ENCODE assay signal across 8 cellular contexts in the genomic region with DNA sequence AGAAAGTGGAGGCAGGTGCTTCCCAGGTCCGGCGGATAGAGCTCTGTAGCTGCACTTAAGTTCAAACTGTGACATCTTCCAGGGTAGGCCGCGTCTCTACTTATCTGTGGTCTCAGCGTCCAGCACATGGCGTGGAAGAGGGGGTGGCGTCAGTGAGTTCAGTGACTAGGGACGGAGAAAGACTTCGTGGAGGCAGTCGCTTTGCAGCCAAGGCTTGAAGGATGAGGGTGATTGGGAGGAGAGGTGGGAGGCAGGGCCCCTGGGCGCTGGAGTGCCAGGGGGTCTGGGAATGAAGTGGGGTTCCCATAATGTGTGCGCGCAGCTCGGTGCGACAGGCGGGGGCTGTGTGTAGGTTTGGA. TPM values are rescaled to one million over a fixed set of nuclear protein-coding genes. Genes with fewer than 3 reads are reported as not detected.
A peak's percentile ranks its signal among the peaks of the same experiment; 100 is the strongest.
DNase-seq lines count a peak whose midpoint lies in the region; TF ChIP-seq lines count a peak whose summit lies in the region.

No MANE protein-coding gene starts in this region.

- H3K27ac ChIP-seq in angular gyrus (ENCODE audit: low read depth, low read length) (peak overlapping the region; percentile 50), layer of hippocampus (ENCODE audit: low read depth, low read length) (peak overlapping the region; percentile 85), suprapubic skin (no peak overlapping the region)

- TF ChIP-seq CTCF in suprapubic skin (IDR thresholded peaks at IDR 0.05), result no peak

- intact Hi-C loops in posterior cingulate gyrus (cut with DNase I), result loop anchor here (2.0 to 5.0 kb wide), 2 partner anchors 48 to 205 kb away; a partner anchor contains a TSS

- TF ChIP-seq EP300 in suprapubic skin (IDR thresholded peaks at IDR 0.05), result no peak

- H3K4me1 ChIP-seq in suprapubic skin, result peaks cover 23% of the 10 kb centered on the region

- H3K27me3 Mint-ChIP-seq in activated CD4-positive, alpha-beta T cell treated with anti-CD3 and anti-CD28 coated beads, Interleukin-2, amount 10 ng/mL, durations not matched to agents 7 days and 5 days, result peaks cover 1% of the 10 kb centered on the region

- POLR2A ChIA-PET in activated CD4-positive, alpha-beta T cell treated with anti-CD3 and anti-CD28 coated beads, Interleukin-2, amount 10 ng/mL, durations not matched to agents 7 days and 5 days (lab: Charles Lee), result no interaction called here

- H3K27me3 ChIP-seq in layer of hippocampus (ENCODE audit: control insufficient read depth, insufficient read depth, low read length) (no peaks in the 10 kb centered on the region), suprapubic skin (no peaks in the 10 kb centered on the region)

- H3K4me1 Mint-ChIP-seq in activated CD4-positive, alpha-beta T cell treated with anti-CD3 and anti-CD28 coated beads, Interleukin-2, amount 10 ng/mL, durations not matched to agents 7 days and 5 days, result peaks cover 44% of the 10 kb centered on the region

- H3K36me3 Mint-ChIP-seq in activated CD4-positive, alpha-beta T cell treated with anti-CD3 and anti-CD28 coated beads, Interleukin-2, amount 10 ng/mL, durations not matched to agents 7 days and 5 days (ENCODE audit: low read depth), result no peaks in the 10 kb centered on the region

- H3K9me3 ChIP-seq in suprapubic skin, result no peaks in the 10 kb centered on the region

- no peaks in the 10 kb centered on the region for H3K36me3 ChIP-seq in suprapubic skin

- peak overlapping the region; percentile 59 for H3K27ac Mint-ChIP-seq in activated CD4-positive, alpha-beta T cell treated with anti-CD3 and anti-CD28 coated beads, Interleukin-2, amount 10 ng/mL, durations not matched to agents 7 days and 5 days

- TF ChIP-seq POLR2A in suprapubic skin (IDR thresholded peaks at IDR 0.05), result no peak

- H3K9me3 Mint-ChIP-seq in activated CD4-positive, alpha-beta T cell treated with anti-CD3 and anti-CD28 coated beads, Interleukin-2, amount 10 ng/mL, durations not matched to agents 7 days and 5 days, result no peaks in the 10 kb centered on the region

- DNase-seq in activated CD4-positive, alpha-beta T cell treated with anti-CD3 and anti-CD28 coated beads, Interleukin-2, amount 10 ng/mL, durations not matched to agents 7 days and 5 days, result no peak
- no peak for DNase-seq in activated CD4-positive, alpha-beta T cell treated with anti-CD3 and anti-CD28 coated beads, Interleukin-2, amount 50 U/mL, for 4 hours
- DNase-seq in suprapubic skin (ENCODE audit: low spot score in 2 of 2), result no peak
- DNase-seq in AG08396 (ENCODE audit: low spot score), result no peak
- no peak for DNase-seq in GM19238 (ENCODE audit: insufficient read length, low spot score)
- DNase-seq in posterior cingulate gyrus, result no peak

- 50% methylated on average over 16 of the region's 16 CpGs for WGBS in suprapubic skin

- H3K4me3 ChIP-seq in suprapubic skin, result peak overlapping the region; percentile 93

- H3K4me3 Mint-ChIP-seq in activated CD4-positive, alpha-beta T cell treated with anti-CD3 and anti-CD28 coated beads, Interleukin-2, amount 10 ng/mL, durations not matched to agents 7 days and 5 days, result peak overlapping the region; percentile 64

- CTCF ChIA-PET in activated CD4-positive, alpha-beta T cell treated with anti-CD3 and anti-CD28 coated beads, Interleukin-2, amount 10 ng/mL, durations not matched to agents 7 days and 5 days (lab: Charles Lee), result interaction anchor here (0.6 to 1.3 kb wide), 9 partner anchors 8 to 489 kb away, joined by 3 to 6 read pairs (median 3); no protein-coding TSS in a partner anchor

RNA-seq across cellular contexts. Expression of a gene that starts 0.4 kb away (rescaled TPM):
- 10 to 100 TPM; 22.3 to 22.4 TPM for total RNA-seq in activated CD4-positive, alpha-beta T cell treated with anti-CD3 and anti-CD28 coated beads, Interleukin-2, amount 10 ng/mL, durations not matched to agents 7 days and 5 days
- 10 to 100 TPM; 21.6 to 48.4 (median 35.4) TPM for total RNA-seq in suprapubic skin

RNA-seq across cellular contexts. Expression of a gene that starts 48.3 kb away (rescaled TPM):
- 10 to 100 TPM; 28.7 to 29.4 TPM for total RNA-seq in activated CD4-positive, alpha-beta T cell treated with anti-CD3 and anti-CD28 coated beads, Interleukin-2, amount 10 ng/mL, durations not matched to agents 7 days and 5 days
- 10 to 100 TPM; 12.7 to 21.4 (median 18.1) TPM for total RNA-seq in suprapubic skin
